ENCODE assay signal across 9 cellular contexts in the genomic region with DNA sequence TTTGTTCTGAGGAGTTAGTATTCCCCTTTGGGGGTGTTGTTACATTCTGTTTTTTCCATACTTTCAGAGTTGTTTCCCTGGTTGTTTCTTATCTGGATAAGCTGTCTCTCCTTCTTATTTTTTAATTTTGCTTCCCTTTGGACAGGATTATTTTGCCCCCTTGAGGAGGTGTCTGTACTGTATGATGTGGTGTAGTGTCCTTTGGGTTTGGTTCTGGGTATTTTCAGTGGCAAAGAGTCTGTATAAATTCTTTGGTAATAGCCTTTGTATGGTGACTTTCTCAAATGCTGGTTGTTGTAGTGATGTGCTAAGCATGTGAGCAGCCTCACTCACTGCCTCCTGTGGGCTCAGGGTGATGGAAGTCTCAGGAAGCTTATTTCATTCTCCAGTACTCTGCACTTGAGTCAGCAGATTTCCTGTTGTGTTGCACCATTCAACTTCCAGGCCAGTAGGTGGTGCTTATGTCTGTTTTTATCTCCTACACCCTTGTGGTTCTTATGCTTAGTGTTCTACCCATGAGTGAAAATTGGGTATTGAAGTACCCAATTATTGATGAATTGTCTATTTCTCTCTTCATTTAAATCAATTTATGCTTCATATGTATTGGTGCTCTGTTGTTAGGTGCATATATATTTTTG.
A peak's percentile ranks its signal among the peaks of the same experiment; 100 is the strongest.
DNase-seq lines count a peak whose midpoint lies in the region; ATAC-seq, FAIRE-seq and TF ChIP-seq lines count a peak whose summit lies in the region.
"Had no signal": no experiment of that assay in that cellular context is flagged by ENCODE, and none has a peak within 500 bp of the region (broad histone marks: within the 10 kb centered on the region; RNA-seq: fewer than 3 reads in every experiment).

No MANE protein-coding gene starts in this region.

- H3K4me1 ChIP-seq in OCI-LY7 (ENCODE audit: insufficient read depth, low read length, poor library complexity, severe bottlenecking), result no peaks in the 10 kb centered on the region
- H3K4me1 ChIP-seq in tibial artery, result peaks cover 0 to 17% (median 6%) of the 10 kb centered on the region in 4 donors

- TF ChIP-seq POLR2A in GM12892 (IDR thresholded peaks at IDR 0.05; ENCODE audit: low read depth, low read length), result no peak
- TF ChIP-seq POLR2A in erythroblast (IDR thresholded peaks at IDR 0.05; ENCODE audit: low read length), result no peak

- no peaks in the 10 kb centered on the region for H3K36me3 ChIP-seq in BJ (ENCODE audit: control insufficient read depth, insufficient read depth, low read length)
- H3K36me3 ChIP-seq in OCI-LY7 (ENCODE audit: insufficient read depth, low read length), result no peaks in the 10 kb centered on the region
- no peaks in the 10 kb centered on the region for H3K36me3 ChIP-seq in tibial artery

- CTCF ChIA-PET in BJ (lab: Yijun Ruan, JAX) (interaction anchor here (0.5 to 1.8 kb wide), 5 partner anchors 20 to 439 kb away, joined by 3 to 5 read pairs (median 3); no protein-coding TSS in a partner anchor), OCI-LY7 (lab: Charles Lee; ENCODE audit: unreplicated experiment) (no interaction called here)

- H3K4me3 Mint-ChIP-seq in nephron progenitor cell, result no peak overlapping the region

- H3K27ac ChIP-seq in OCI-LY7 (ENCODE audit: low read depth, low read length, poor library complexity, severe bottlenecking), result no peak overlapping the region
- no peak overlapping the region for H3K27ac ChIP-seq in tibial artery
- H3K27ac ChIP-seq: SK-N-MC had no signal

- FAIRE-seq in GM12892 (lab: Jason Lieb, UNC), result peak; percentile 94

- H2AFZ ChIP-seq in OCI-LY7 (ENCODE audit: low read length), result no peak overlapping the region

- H3K36me3 Mint-ChIP-seq in nephron progenitor cell (ENCODE audit: low read depth), result peaks cover 10% of the 10 kb centered on the region

- no peaks in the 10 kb centered on the region for H3K79me2 ChIP-seq in OCI-LY7 (ENCODE audit: insufficient read depth, low read depth, low read length)

- intact Hi-C loops in OCI-LY7 (cut with micrococcal nuclease; ENCODE audit: unreplicated experiment) (loop anchor here (5.0 kb wide), 1 partner anchor 384 kb away; no protein-coding TSS in a partner anchor), tibial artery (cut with DNase I; ENCODE audit: low total_unique reads) (no loop called here)

- no peaks in the 10 kb centered on the region for H4K20me1 ChIP-seq in OCI-LY7 (ENCODE audit: insufficient read depth, low read length)

- H3K27ac Mint-ChIP-seq in nephron progenitor cell, result no peak overlapping the region

- H3K4me2 ChIP-seq in OCI-LY7 (ENCODE audit: low read length), result no peak overlapping the region

- H3K9me3 Mint-ChIP-seq in nephron progenitor cell, result peaks cover 51% of the 10 kb centered on the region

- ATAC-seq in HG02981 (IDR thresholded peaks at IDR 0.05; ENCODE audit: unreplicated experiment), result peak; percentile 78

- H3K27me3 Mint-ChIP-seq in nephron progenitor cell (ENCODE audit: low read depth, poor library complexity), result peaks cover 3% of the 10 kb centered on the region

- DNase-seq in BJ (ENCODE audit: low read depth), result no peak
- no peak for DNase-seq in GM12892 (ENCODE audit: insufficient read length)
- peak; percentile 35 for DNase-seq in OCI-LY7 (ENCODE audit: low spot score)
- DNase-seq in erythroblast (lab: John Stamatoyannopoulos, UW), result peak; percentile 28 to 53
- no peak for DNase-seq in tibial artery
- no peak for DNase-seq in nephron progenitor cell
- no peak for DNase-seq in germinal center (ENCODE audit: low spot score)

- POLR2A ChIA-PET in BJ (lab: Charles Lee), result no interaction called here
- POLR2A ChIA-PET in OCI-LY7 (lab: Charles Lee), result no interaction called here

- H3K4me3 ChIP-seq in BJ (ENCODE audit: low read depth, low read length), result no peak overlapping the region
- no peak overlapping the region for H3K4me3 ChIP-seq in OCI-LY7 (ENCODE audit: low read depth, low read length, poor library complexity, severe bottlenecking)
- H3K4me3 ChIP-seq in tibial artery, result no peak overlapping the region
- H3K4me3 ChIP-seq: SK-N-MC had no signal

- H3K9me3 ChIP-seq in OCI-LY7 (ENCODE audit: low read length) (no peaks in the 10 kb centered on the region), tibial artery (peaks cover 0 to 10% (median 0%) of the 10 kb centered on the region in 3 donors)

- TF ChIP-seq CTCF in BJ (IDR thresholded peaks at IDR 0.05; ENCODE audit: insufficient read depth, low read depth, low read length) (peak; percentile 34; the same call in 1 of the 2 replicates), OCI-LY7 (conservative IDR thresholded peaks at IDR 0.05; ENCODE audit: low read length) (peak; percentile 73), tibial artery (IDR thresholded peaks at IDR 0.05) (peak; percentile 7 to 17), nephron progenitor cell (IDR thresholded peaks at IDR 0.05) (no peak)

- BruUV-seq in OCI-LY7 (replicated peaks; lab: Mats Ljungman, UMichigan), result no TSS peak

- H3K27me3 ChIP-seq in BJ (ENCODE audit: control insufficient read depth, insufficient read depth, low read length) (no peaks in the 10 kb centered on the region), tibial artery (no peaks in the 10 kb centered on the region)

- no peaks in the 10 kb centered on the region for H3K9me2 ChIP-seq in OCI-LY7 (ENCODE audit: insufficient read depth, low read length)

- no peaks in the 10 kb centered on the region for H3K4me1 Mint-ChIP-seq in nephron progenitor cell

Comparison
In these comparisons a context has a peak if more than half of its experiments do, and no peak if none do; other contexts are left out.
1. DNase-seq: peak in OCI-LY7 (single experiment) and erythroblast (2 of 2); none in BJ (single experiment), GM12892 (single experiment), tibial artery (0 of 2), nephron progenitor cell (single experiment) and germinal center (single experiment).